17 cellular contexts compared by ENCODE assay signal in genomic region chr7:19009241-19009935, GRCh38.
DNase-seq lines count a peak whose midpoint lies in the region; ATAC-seq and TF ChIP-seq lines count a peak whose summit lies in the region.
"Had no signal": no experiment of that assay in that cellular context is flagged by ENCODE, and none has a peak within 500 bp of the region (broad histone marks: within the 10 kb centered on the region; RNA-seq: fewer than 3 reads in every experiment).

No MANE protein-coding gene starts in this region.

- H3K4me1 ChIP-seq in IMR-90 (ENCODE audit: control insufficient read depth, insufficient read depth, low read length), result no peaks in the 10 kb centered on the region; the same call in 1 of the 2 replicates
- no peaks in the 10 kb centered on the region for H3K4me1 ChIP-seq in gastroesophageal sphincter
- H3K4me1 ChIP-seq: thyroid gland had no signal

- no peak overlapping the region for H2AFZ ChIP-seq in IMR-90 (replicated peaks; ENCODE audit: low read length, poor library complexity)

- no peak for TF ChIP-seq RAD21 in IMR-90 (IDR thresholded peaks at IDR 0.05; ENCODE audit: low read length)

- no peak overlapping the region; the same call in 1 of the 2 replicates for H4K91ac ChIP-seq in IMR-90 (ENCODE audit: insufficient read depth, low read depth, low read length)

- in situ Hi-C loops in IMR-90 (cut with MboI; ENCODE audit: low sequenced_read_pairs) (no loop called here), brain microvascular endothelial cell (cut with HindIII; ENCODE audit: low pct_ligation_motif_present, low sequenced_read_pairs) (no loop called here), GM13977 (cut with MboI; ENCODE audit: low pct_unique_long_range_greater_than_20kb, low sequenced_read_pairs, unreplicated experiment) (no loop called here)

- H4K20me1 ChIP-seq in IMR-90 (ENCODE audit: insufficient read depth, low read length), result no peaks in the 10 kb centered on the region

- dilution Hi-C loops in IMR-90 (cut with HindIII; ENCODE audit: low sequenced_read_pairs, unreplicated experiment), result no loop called here

- H3K23ac ChIP-seq in IMR-90 (ENCODE audit: low read depth, low read length), result peak overlapping the region; percentile 25; the same call in 1 of the 2 replicates

- CTCF ChIA-PET in IMR-90 (lab: Yijun Ruan, JAX), result interaction anchor here (0.6 kb wide), 1 partner anchor 1205 kb away, joined by 3 read pairs; no protein-coding TSS in a partner anchor

- peak overlapping the region; percentile 9; the same call in 1 of the 2 replicates for H3K27ac ChIP-seq in IMR-90 (ENCODE audit: insufficient read depth, low read length)
- peak overlapping the region; percentile 40 for H3K27ac ChIP-seq in brain microvascular endothelial cell
- no peak overlapping the region for H3K27ac ChIP-seq in gastroesophageal sphincter
- H3K27ac ChIP-seq: thyroid gland had no signal

- peak overlapping the region in 1 of 2 experiments; percentile 67; a peak in 3 of 4 replicates for H4K8ac ChIP-seq in IMR-90 (ENCODE audit: low read depth in 2 of 2, low read length in 2 of 2)

- 0 out of 2 replicates have a peak overlapping the region, but pooled peaks have one; percentile 20 for H3K14ac ChIP-seq in IMR-90 (replicated peaks; ENCODE audit: low read depth, low read length)

- no peaks in the 10 kb centered on the region for H3K9me3 ChIP-seq in IMR-90 (ENCODE audit: control insufficient read depth, insufficient read depth, low read length)
- H3K9me3 ChIP-seq in gastroesophageal sphincter, result no peaks in the 10 kb centered on the region
- H3K9me3 ChIP-seq: thyroid gland had no signal

- H3K79me1 ChIP-seq in IMR-90 (ENCODE audit: low read depth in 1 of 2, low read length in 2 of 2), result no peaks in the 10 kb centered on the region

- peak; percentile 60 for ATAC-seq in IMR-90 (ENCODE audit: low read depth)
- no peak for ATAC-seq in gastroesophageal sphincter
- ATAC-seq: activated naive CD8-positive, alpha-beta T cell treated with anti-CD3 and anti-CD28 coated beads, Interleukin-2, amount 50 U/mL, for 24 hours; HCT116; naive thymus-derived CD4-positive, alpha-beta T cell; T-helper 17 cell; WTC11 had no signal

- peak overlapping the region; percentile 18 for H2BK5ac ChIP-seq in IMR-90 (ENCODE audit: low read depth, low read length, poor library complexity, severe bottlenecking)

- intact Hi-C loops in IMR-90 (cut with micrococcal nuclease), result no loop called here

- H3K4me3 ChIP-seq in IMR-90 (ENCODE audit: insufficient read depth, low read depth, low read length), result no peak overlapping the region
- H3K4me3 ChIP-seq in brain microvascular endothelial cell (ENCODE audit: low read depth, low read length), result no peak overlapping the region
- H3K4me3 ChIP-seq in gastroesophageal sphincter, result no peak overlapping the region
- H3K4me3 ChIP-seq: thyroid gland had no signal

- no CpG with 5 or more reads among the region's 5 CpGs for WGBS in IMR-90 (ENCODE audit: extremely low coverage in 2 of 2, insufficient read length in 1 of 2), 2 experiments
- WGBS in gastroesophageal sphincter (ENCODE audit: low coverage in 1 of 2), 2 donors, result 54 to 56% methylated on average over 5 of the region's 5 CpGs

- H3K4ac ChIP-seq in IMR-90 (ENCODE audit: low read depth, low read length), result peak overlapping the region; percentile 30; the same call in 1 of the 2 replicates

- H3K9ac ChIP-seq in IMR-90 (ENCODE audit: low read depth, low read length), result no peak overlapping the region

- no peak for TF ChIP-seq CTCF in IMR-90 (conservative IDR thresholded peaks at IDR 0.05; ENCODE audit: low read depth, low read length)
- no peak for TF ChIP-seq CTCF in brain microvascular endothelial cell (IDR thresholded peaks at IDR 0.05; ENCODE audit: low read depth, low read length, missing control alignments)
- no peak for TF ChIP-seq CTCF in GM13977 (IDR thresholded peaks at IDR 0.05; ENCODE audit: extremely low read depth, insufficient read depth, missing control alignments)
- TF ChIP-seq CTCF in gastroesophageal sphincter (IDR thresholded peaks at IDR 0.05), result no peak

- POLR2A ChIA-PET in IMR-90 (lab: Charles Lee; ENCODE audit: unreplicated experiment), result no interaction called here

- peak overlapping the region; percentile 83; the same call in 1 of the 2 replicates for H3K18ac ChIP-seq in IMR-90 (ENCODE audit: low read depth, low read length)

- no peak overlapping the region for H2AK5ac ChIP-seq in IMR-90 (ENCODE audit: low read depth, low read length)

- peak overlapping the region; percentile 58; the same call in 1 of the 2 replicates for H2BK120ac ChIP-seq in IMR-90 (ENCODE audit: low read depth, low read length)

- peak overlapping the region; percentile 73; the same call in 1 of the 2 replicates for H3K4me2 ChIP-seq in IMR-90 (ENCODE audit: low read depth, low read length)

- H3K27me3 ChIP-seq in IMR-90 (ENCODE audit: control insufficient read depth, insufficient read depth, low read length) (no peaks in the 10 kb centered on the region), brain microvascular endothelial cell (replicated peaks) (no peaks in the 10 kb centered on the region), gastroesophageal sphincter (no peaks in the 10 kb centered on the region)
- H3K27me3 ChIP-seq: thyroid gland had no signal

- no peak overlapping the region for H3K56ac ChIP-seq in IMR-90 (ENCODE audit: extremely low read depth, insufficient read depth, low read length)

- H2BK15ac ChIP-seq in IMR-90 (ENCODE audit: low read depth, low read length), result 0 out of 3 replicates have a peak overlapping the region, but pooled peaks have one; percentile 2

- peak; percentile 71 for DNase-seq in IMR-90
- DNase-seq in brain microvascular endothelial cell, result no peak
- DNase-seq in iris pigment epithelial cell (ENCODE audit: low read depth), result peak; percentile 60
- no peak for DNase-seq in COLO829 (ENCODE audit: low spot score)
- no peak for DNase-seq in Ammon's horn (ENCODE audit: low spot score)
- no peak for DNase-seq in GM13977 (ENCODE audit: low spot score)
- DNase-seq: activated naive CD8-positive, alpha-beta T cell treated with anti-CD3 and anti-CD28 coated beads, Interleukin-2, amount 50 U/mL, for 24 hours; DMS79; naive thymus-derived CD4-positive, alpha-beta T cell; NCI-H1436 treated with DMSO at 0.1 percent for 48 hours; NK-92 treated with Interleukin-12 subunit alpha and Interleukin-12 subunit beta, amount 100 ng/mL, for 24 hours; Right ventricle myocardium superior; T-helper 17 cell; thyroid gland had no signal

- TF ChIP-seq POLR2A in IMR-90 (IDR thresholded peaks at IDR 0.05; ENCODE audit: low read depth, low read length) (no peak), gastroesophageal sphincter (IDR thresholded peaks at IDR 0.05) (no peak)

- no peaks in the 10 kb centered on the region; the same call in 1 of the 2 replicates for H3K9me1 ChIP-seq in IMR-90 (ENCODE audit: insufficient read depth, low read length)

- no peak for TF ChIP-seq EP300 in gastroesophageal sphincter (IDR thresholded peaks at IDR 0.05)

- BruUV-seq in IMR-90 (replicated peaks; lab: Mats Ljungman, UMichigan), result no TSS peak

- no peak overlapping the region for H2AK9ac ChIP-seq in IMR-90 (replicated peaks; ENCODE audit: low read depth, low read length, poor library complexity)

- H4K5ac ChIP-seq in IMR-90 (ENCODE audit: low read depth, low read length), result peak overlapping the region; percentile 71; the same call in 1 of the 2 replicates

- H3K36me3 ChIP-seq in IMR-90 (ENCODE audit: control insufficient read depth, insufficient read depth, low read length) (no peaks in the 10 kb centered on the region), brain microvascular endothelial cell (replicated peaks) (no peaks in the 10 kb centered on the region), gastroesophageal sphincter (no peaks in the 10 kb centered on the region)
- H3K36me3 ChIP-seq: thyroid gland had no signal

- peak overlapping the region; percentile 52; the same call in 1 of the 2 replicates for H2BK20ac ChIP-seq in IMR-90 (ENCODE audit: low read depth, low read length)

TF ChIP-seq in IMR-90, 13 proteins besides CTCF, POLR2A, EP300 and RAD21:
- TF ChIP-seq MAFK (IDR thresholded peaks at IDR 0.05; ENCODE audit: low read depth, low read length) (0 out of 2 replicates have a peak, but pooled peaks have one; percentile 13), MXI1 (IDR thresholded peaks at IDR 0.05; ENCODE audit: borderline replicate concordance, low read depth, low read length) (no peak), RFX5 (IDR thresholded peaks at IDR 0.05; ENCODE audit: low read depth, low read length) (no peak)
TF ChIP-seq in IMR-90: peak in this region for 1.

Comparison
In these comparisons a context has a peak if more than half of its experiments do, and no peak if none do; other contexts are left out.
1. DNase-seq: peak in IMR-90 (single experiment) and iris pigment epithelial cell (single experiment); none in brain microvascular endothelial cell (single experiment), COLO829 (single experiment), Ammon's horn (single experiment) and GM13977 (single experiment).
2. H3K27ac ChIP-seq: peak in IMR-90 (single experiment) and brain microvascular endothelial cell (single experiment); none in gastroesophageal sphincter (0 of 4).